Comparison of ENCODE assay signal across 26 cellular contexts in genomic region chr11:2146051-2146450, GRCh38. TPM values are rescaled to one million over a fixed set of nuclear protein-coding genes. Genes with fewer than 3 reads are reported as not detected.
"Had no signal": no experiment of that assay in that cellular context is flagged by ENCODE, and none has a peak within 500 bp of the region (broad histone marks: within the 10 kb centered on the region; RNA-seq: fewer than 3 reads in every experiment).

No MANE protein-coding gene starts in this region.

- H3K27ac Mint-ChIP-seq: activated B cell treated with CpG ODN at 0.5 μM for 24 hours; activated CD4-positive, alpha-beta T cell treated with anti-CD3 and anti-CD28 coated beads, Interleukin-2, amount 10 ng/mL, durations not matched to agents 24 days and 14 days; activated CD8-positive, alpha-beta memory T cell treated with anti-CD3 and anti-CD28 coated beads, Interleukin-2, amount 10 ng/mL, durations not matched to agents 7 days and 5 days; activated naive CD4-positive, alpha-beta T cell treated with anti-CD3 and anti-CD28 coated beads for 36 hours; activated naive CD8-positive, alpha-beta T cell treated with anti-CD3 and anti-CD28 coated beads for 36 hours; T-helper 17 cell had no signal

- H3K4me3 Mint-ChIP-seq: activated B cell treated with CpG ODN at 0.5 μM for 24 hours; activated CD4-positive, alpha-beta T cell treated with anti-CD3 and anti-CD28 coated beads, Interleukin-2, amount 10 ng/mL, durations not matched to agents 24 days and 14 days; activated CD8-positive, alpha-beta memory T cell treated with anti-CD3 and anti-CD28 coated beads, Interleukin-2, amount 10 ng/mL, durations not matched to agents 7 days and 5 days; activated naive CD4-positive, alpha-beta T cell treated with anti-CD3 and anti-CD28 coated beads for 36 hours; activated naive CD8-positive, alpha-beta T cell treated with anti-CD3 and anti-CD28 coated beads for 36 hours; activated T-cell treated with anti-CD3 and anti-CD28 coated beads, Interleukin-2, amount 50 U/mL, for 4 hours; T-helper 17 cell had no signal

- H3K36me3 Mint-ChIP-seq: activated CD8-positive, alpha-beta memory T cell treated with anti-CD3 and anti-CD28 coated beads, Interleukin-2, amount 10 ng/mL, durations not matched to agents 7 days and 5 days; activated naive CD8-positive, alpha-beta T cell treated with anti-CD3 and anti-CD28 coated beads for 36 hours had no signal

- H3K36me3 ChIP-seq: breast epithelium, Peyer's patch had no signal

- ATAC-seq: activated CD8-positive, alpha-beta memory T cell treated with anti-CD3 and anti-CD28 coated beads, Interleukin-2, amount 10 ng/mL, durations not matched to agents 7 days and 5 days; activated T-cell treated with anti-CD3 and anti-CD28 coated beads, Interleukin-2, amount 50 U/mL, for 4 hours; T-helper 17 cell had no signal

- H3K27ac ChIP-seq: breast epithelium, Peyer's patch, RWPE1 had no signal

- DNase-seq: activated B cell treated with CpG ODN at 0.5 μM for 24 hours; activated CD4-positive, alpha-beta T cell treated with anti-CD3 and anti-CD28 coated beads for 1 hour; activated CD4-positive, alpha-beta T cell treated with anti-CD3 and anti-CD28 coated beads, Interleukin-2, amount 10 ng/mL, durations not matched to agents 24 days and 14 days; activated CD4-positive, alpha-beta T cell treated with anti-CD3 and anti-CD28 coated beads, Interleukin-2, amount 50 U/mL, for 48 hours; activated CD8-positive, alpha-beta memory T cell treated with anti-CD3 and anti-CD28 coated beads, Interleukin-2, amount 10 ng/mL, durations not matched to agents 7 days and 5 days; activated gamma-delta T cell; activated naive CD4-positive, alpha-beta T cell treated with anti-CD3 and anti-CD28 coated beads for 36 hours; activated naive CD8-positive, alpha-beta T cell treated with anti-CD3 and anti-CD28 coated beads for 36 hours; activated T-cell treated with anti-CD3 and anti-CD28 coated beads, Interleukin-2, amount 50 U/mL, for 4 hours; anterior cingulate cortex; caudate nucleus; Karpas-422; MM.1S; NCI-H1105; NCI-H1436; NCI-H1694 treated with DMSO at 0.1 percent for 48 hours; NCI-H2029 treated with DMSO at 0.1 percent for 48 hours; NCI-H510A treated with DMSO at 0.1 percent for 48 hours; NCI-H69; NK-92 treated with Interleukin-12 subunit alpha and Interleukin-12 subunit beta, amount 100 ng/mL, for 24 hours; Peyer's patch; SIG-M5; T-helper 17 cell; T-helper 9 cell had no signal

- H3K9me3 Mint-ChIP-seq: activated B cell treated with CpG ODN at 0.5 μM for 24 hours; activated CD4-positive, alpha-beta T cell treated with anti-CD3 and anti-CD28 coated beads, Interleukin-2, amount 10 ng/mL, durations not matched to agents 24 days and 14 days; activated naive CD4-positive, alpha-beta T cell treated with anti-CD3 and anti-CD28 coated beads for 36 hours; activated naive CD8-positive, alpha-beta T cell treated with anti-CD3 and anti-CD28 coated beads for 36 hours; activated T-cell treated with anti-CD3 and anti-CD28 coated beads, Interleukin-2, amount 50 U/mL, for 4 hours had no signal

- H3K4me3 ChIP-seq: breast epithelium, Peyer's patch had no signal

RNA-seq across cellular contexts. Expression of gene IGF2, which starts 6.9 kb away (rescaled TPM):
- total RNA-seq: activated B cell treated with CpG ODN at 0.5 μM for 24 hours had no signal

RNA-seq across cellular contexts. Expression of gene INS, which starts 15.0 kb away (rescaled TPM):
- total RNA-seq: activated B cell treated with CpG ODN at 0.5 μM for 24 hours; activated CD4-positive, alpha-beta T cell treated with anti-CD3 and anti-CD28 coated beads, Interleukin-2, amount 10 ng/mL, durations not matched to agents 24 days and 14 days; activated CD8-positive, alpha-beta memory T cell treated with anti-CD3 and anti-CD28 coated beads, Interleukin-2, amount 10 ng/mL, durations not matched to agents 7 days and 5 days; activated naive CD4-positive, alpha-beta T cell treated with anti-CD3 and anti-CD28 coated beads for 36 hours; activated naive CD8-positive, alpha-beta T cell treated with anti-CD3 and anti-CD28 coated beads for 36 hours; activated T-cell treated with anti-CD3 and anti-CD28 coated beads, Interleukin-2, amount 50 U/mL, for 4 hours; breast epithelium; Peyer's patch; T-helper 17 cell had no signal

RNA-seq across cellular contexts. Expression of gene TH, which starts 25.6 kb away (rescaled TPM):
- total RNA-seq: activated B cell treated with CpG ODN at 0.5 μM for 24 hours; activated CD4-positive, alpha-beta T cell treated with anti-CD3 and anti-CD28 coated beads, Interleukin-2, amount 10 ng/mL, durations not matched to agents 24 days and 14 days; activated CD8-positive, alpha-beta memory T cell treated with anti-CD3 and anti-CD28 coated beads, Interleukin-2, amount 10 ng/mL, durations not matched to agents 7 days and 5 days; activated naive CD4-positive, alpha-beta T cell treated with anti-CD3 and anti-CD28 coated beads for 36 hours; activated naive CD8-positive, alpha-beta T cell treated with anti-CD3 and anti-CD28 coated beads for 36 hours; activated T-cell treated with anti-CD3 and anti-CD28 coated beads, Interleukin-2, amount 50 U/mL, for 4 hours; breast epithelium; T-helper 17 cell had no signal
